9 cellular contexts compared by ENCODE assay signal in the genomic region with DNA sequence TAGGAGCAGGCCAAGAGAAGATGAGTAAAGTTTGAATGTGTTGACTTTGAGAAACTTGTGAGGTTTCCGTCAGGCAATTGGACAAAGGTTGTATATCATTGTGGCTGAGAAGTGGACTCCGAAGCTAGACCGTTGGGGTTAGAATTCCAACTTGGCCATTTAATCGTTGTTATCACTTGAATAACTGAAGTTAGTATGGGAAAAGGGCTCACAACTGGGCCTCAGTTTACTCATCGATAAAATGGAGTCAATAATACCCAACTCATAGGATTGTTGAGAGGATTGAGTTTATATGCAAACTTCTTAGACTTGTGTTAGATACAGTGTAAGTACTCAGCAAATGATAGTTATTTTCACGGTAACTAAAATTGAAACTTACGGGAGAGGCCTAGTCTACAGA. TPM values are rescaled to one million over a fixed set of nuclear protein-coding genes. Genes with fewer than 3 reads are reported as not detected.
DNase-seq lines count a peak whose midpoint lies in the region; ATAC-seq and TF ChIP-seq lines count a peak whose summit lies in the region.
"Had no signal": no experiment of that assay in that cellular context is flagged by ENCODE, and none has a peak within 500 bp of the region (broad histone marks: within the 10 kb centered on the region; RNA-seq: fewer than 3 reads in every experiment).

No MANE protein-coding gene starts in this region.

- peak overlapping the region; percentile 84 to 99 (median 96) for H3K4me3 ChIP-seq in BLaER1 treated with 17β-estradiol and CSF1 and Interleukin-3, amounts not matched to agents 10 nM and 100 nM
- peak overlapping the region; percentile 95 for H3K4me3 ChIP-seq in Loucy (ENCODE audit: low read length, poor library complexity, severe bottlenecking)

- H3K4me2 ChIP-seq in BLaER1 treated with 17β-estradiol and CSF1 and Interleukin-3, amounts not matched to agents 10 nM and 100 nM: peak overlapping the region; percentile 86 to 95 (median 93)
- peak overlapping the region; percentile 97 for H3K4me2 ChIP-seq in Loucy (ENCODE audit: low read depth, low read length, poor library complexity, severe bottlenecking)

- H3K4me1 ChIP-seq in BLaER1 treated with 17β-estradiol and CSF1 and Interleukin-3, amounts not matched to agents 10 nM and 100 nM: peaks cover 30 to 39% (median 35%) of the 10 kb centered on the region in 10 experiments
- peaks cover 33% of the 10 kb centered on the region for H3K4me1 ChIP-seq in Loucy (ENCODE audit: insufficient read depth, low read length, poor library complexity, severe bottlenecking)

- H3K36me3 Mint-ChIP-seq in effector memory CD8-positive, alpha-beta T cell (ENCODE audit: insufficient read depth): peaks cover 42% of the 10 kb centered on the region
- peaks cover 3% of the 10 kb centered on the region for H3K36me3 Mint-ChIP-seq in neural crest cell (ENCODE audit: low read depth)

- H3K9me3 Mint-ChIP-seq in effector memory CD8-positive, alpha-beta T cell: no peaks in the 10 kb centered on the region
- no peaks in the 10 kb centered on the region for H3K9me3 Mint-ChIP-seq in neural crest cell

- peak overlapping the region; percentile 83 to 93 for H3K27ac Mint-ChIP-seq in effector memory CD8-positive, alpha-beta T cell
- H3K27ac Mint-ChIP-seq in neural crest cell (ENCODE audit: unreplicated experiment): peak overlapping the region; percentile 98

- H3K36me3 ChIP-seq in BLaER1 treated with 17β-estradiol and CSF1 and Interleukin-3, amounts not matched to agents 10 nM and 100 nM: peaks cover 49 to 74% (median 64%) of the 10 kb centered on the region in 11 experiments
- peaks cover 37% of the 10 kb centered on the region for H3K36me3 ChIP-seq in Loucy (ENCODE audit: insufficient read depth, low read length)

- peaks cover 17 to 37% of the 10 kb centered on the region in 2 donors for H3K4me1 Mint-ChIP-seq in effector memory CD8-positive, alpha-beta T cell (ENCODE audit: low read depth in 2 of 2)
- peaks cover 39% of the 10 kb centered on the region for H3K4me1 Mint-ChIP-seq in neural crest cell

- no peaks in the 10 kb centered on the region for H3K27me3 Mint-ChIP-seq in effector memory CD8-positive, alpha-beta T cell
- no peaks in the 10 kb centered on the region for H3K27me3 Mint-ChIP-seq in neural crest cell (ENCODE audit: low read depth)

- no peak for DNase-seq in effector memory CD8-positive, alpha-beta T cell
- DNase-seq in neural crest cell (ENCODE audit: low read depth, low spot score) (no peak), NCI-H2196 (lab: John Stamatoyannopoulos, UW; ENCODE audit: unreplicated experiment) (no peak), HCEC 1CT (no peak), KBM-7 (no peak), NCI-H2171 treated with DMSO at 0.1 percent for 48 hours (lab: John Stamatoyannopoulos, UW) (no peak)
- DNase-seq: SIG-M5 had no signal

- H3K27me3 ChIP-seq in BLaER1 treated with 17β-estradiol and CSF1 and Interleukin-3, amounts not matched to agents 10 nM and 100 nM: no peaks in the 10 kb centered on the region
- no peaks in the 10 kb centered on the region for H3K27me3 ChIP-seq in Loucy (ENCODE audit: insufficient read depth, low read length, poor library complexity, severe bottlenecking)

- H3K4me3 Mint-ChIP-seq in effector memory CD8-positive, alpha-beta T cell: peak overlapping the region; percentile 83 to 88
- H3K4me3 Mint-ChIP-seq in neural crest cell: peak overlapping the region; percentile 92

- in situ Hi-C loops in KBM-7 (cut with MboI; ENCODE audit: low pct_unique_long_range_greater_than_20kb, low sequenced_read_pairs): no loop called here

- peak overlapping the region in 10 of 11 experiments; percentile 70 to 87 (median 84); a peak in 21 of 22 replicates for H3K27ac ChIP-seq in BLaER1 treated with 17β-estradiol and CSF1 and Interleukin-3, amounts not matched to agents 10 nM and 100 nM

- peak overlapping the region; percentile 79 to 91 (median 87) for H3K9ac ChIP-seq in BLaER1 treated with 17β-estradiol and CSF1 and Interleukin-3, amounts not matched to agents 10 nM and 100 nM
- peak overlapping the region; percentile 89 for H3K9ac ChIP-seq in Loucy (ENCODE audit: low read depth, low read length, poor library complexity, severe bottlenecking)

- peaks cover 5 to 87% (median 57%) of the 10 kb centered on the region in 11 experiments; a peak in 20 of 22 replicates for H4K20me1 ChIP-seq in BLaER1 treated with 17β-estradiol and CSF1 and Interleukin-3, amounts not matched to agents 10 nM and 100 nM
- H4K20me1 ChIP-seq in Loucy (ENCODE audit: insufficient read depth, low read length, poor library complexity, severe bottlenecking): peaks cover 50% of the 10 kb centered on the region

- TF ChIP-seq CTCF in Loucy (conservative IDR thresholded peaks at IDR 0.05; ENCODE audit: low read length): no peak
- TF ChIP-seq CTCF in neural crest cell (conservative IDR thresholded peaks at IDR 0.05): no peak

- H2AFZ ChIP-seq in Loucy (ENCODE audit: low read length): no peak overlapping the region

- H3K9me3 ChIP-seq in BLaER1 treated with 17β-estradiol and CSF1 and Interleukin-3, amounts not matched to agents 10 nM and 100 nM (replicated peaks in 1 of 11): no peaks in the 10 kb centered on the region
- H3K9me3 ChIP-seq in Loucy (ENCODE audit: insufficient read depth, low read depth, low read length): no peaks in the 10 kb centered on the region

- H3F3A ChIP-seq in Loucy (ENCODE audit: low read depth): no peaks in the 10 kb centered on the region

- no peaks in the 10 kb centered on the region for H3K9me2 ChIP-seq in Loucy (replicated peaks; ENCODE audit: low read depth, low read length)

- peaks cover 75% of the 10 kb centered on the region for H3K79me2 ChIP-seq in Loucy (ENCODE audit: insufficient read depth, low read length)

- ATAC-seq in effector memory CD8-positive, alpha-beta T cell (replicated peaks): no peak

RNA-seq across cellular contexts. Expression of a gene that starts 0.8 kb away (rescaled TPM):
- 164 and 199 TPM in 2 replicates for total RNA-seq in neural crest cell

RNA-seq across cellular contexts. Expression of a gene that starts 0.9 kb away (rescaled TPM):
- 13.7 and 18.1 TPM in 2 replicates for total RNA-seq in neural crest cell

RNA-seq across cellular contexts. Expression of a gene that starts 52.2 kb away (rescaled TPM):
- total RNA-seq in neural crest cell: 104 and 107 TPM in 2 replicates
